Comparison of ENCODE assay signal across 1 cellular context in the genomic region with DNA sequence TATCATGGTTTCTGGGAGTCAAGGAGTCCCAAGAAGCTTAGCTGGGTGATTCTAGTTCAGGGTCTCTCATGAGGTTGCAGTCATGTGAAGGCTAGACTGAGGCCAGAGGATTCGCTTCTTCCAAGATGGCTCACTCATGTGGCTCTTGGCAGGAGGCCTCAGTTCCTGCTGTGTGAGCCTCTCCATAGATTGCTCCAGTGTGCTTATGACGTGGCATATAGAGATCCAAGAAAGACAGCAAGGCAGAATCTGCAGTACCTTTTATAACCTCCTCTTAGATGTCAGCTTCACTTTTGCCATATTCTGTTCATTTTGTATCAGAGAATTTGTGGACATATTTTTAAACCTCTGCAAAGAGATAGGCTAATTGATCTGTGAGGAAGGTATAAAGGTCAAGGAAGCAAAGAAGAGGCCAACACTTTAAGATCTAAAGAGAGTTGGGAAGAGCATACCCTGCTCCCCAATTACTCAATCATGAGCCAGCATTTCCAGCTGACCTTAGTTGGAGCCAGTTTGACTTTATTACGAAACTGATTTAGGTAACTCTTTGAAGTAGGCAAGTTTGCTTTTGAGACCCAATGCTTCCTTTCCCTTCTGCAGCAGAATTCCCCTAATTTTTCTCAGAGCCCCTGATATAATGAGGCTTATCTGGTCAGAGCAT.
TF ChIP-seq lines count a peak whose summit lies in the region.

No MANE protein-coding gene starts in this region.

TF ChIP-seq in HepG2, 621 proteins besides CTCF, POLR2A, EP300 and RAD21 (continued from another document and continues in another):
- TF ChIP-seq ZNF510 (CRISPR knock-in tag; IDR thresholded peaks at IDR 0.05; ENCODE audit: low read depth), result 0 out of 2 replicates have a peak, but pooled peaks have one; percentile 63
- TF ChIP-seq, protein P1, sequence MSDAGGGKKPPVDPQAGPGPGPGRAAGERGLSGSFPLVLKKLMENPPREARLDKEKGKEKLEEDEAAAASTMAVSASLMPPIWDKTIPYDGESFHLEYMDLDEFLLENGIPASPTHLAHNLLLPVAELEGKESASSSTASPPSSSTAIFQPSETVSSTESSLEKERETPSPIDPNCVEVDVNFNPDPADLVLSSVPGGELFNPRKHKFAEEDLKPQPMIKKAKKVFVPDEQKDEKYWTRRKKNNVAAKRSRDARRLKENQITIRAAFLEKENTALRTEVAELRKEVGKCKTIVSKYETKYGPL (CRISPR knock-in tag; IDR thresholded peaks at IDR 0.05), result peak; percentile 68; the same call in 1 of the 2 replicates
- TF ChIP-seq HMG20A (CRISPR knock-in tag; IDR thresholded peaks at IDR 0.05; ENCODE audit: borderline replicate concordance), result peak; percentile 84
- TF ChIP-seq, protein P2, sequence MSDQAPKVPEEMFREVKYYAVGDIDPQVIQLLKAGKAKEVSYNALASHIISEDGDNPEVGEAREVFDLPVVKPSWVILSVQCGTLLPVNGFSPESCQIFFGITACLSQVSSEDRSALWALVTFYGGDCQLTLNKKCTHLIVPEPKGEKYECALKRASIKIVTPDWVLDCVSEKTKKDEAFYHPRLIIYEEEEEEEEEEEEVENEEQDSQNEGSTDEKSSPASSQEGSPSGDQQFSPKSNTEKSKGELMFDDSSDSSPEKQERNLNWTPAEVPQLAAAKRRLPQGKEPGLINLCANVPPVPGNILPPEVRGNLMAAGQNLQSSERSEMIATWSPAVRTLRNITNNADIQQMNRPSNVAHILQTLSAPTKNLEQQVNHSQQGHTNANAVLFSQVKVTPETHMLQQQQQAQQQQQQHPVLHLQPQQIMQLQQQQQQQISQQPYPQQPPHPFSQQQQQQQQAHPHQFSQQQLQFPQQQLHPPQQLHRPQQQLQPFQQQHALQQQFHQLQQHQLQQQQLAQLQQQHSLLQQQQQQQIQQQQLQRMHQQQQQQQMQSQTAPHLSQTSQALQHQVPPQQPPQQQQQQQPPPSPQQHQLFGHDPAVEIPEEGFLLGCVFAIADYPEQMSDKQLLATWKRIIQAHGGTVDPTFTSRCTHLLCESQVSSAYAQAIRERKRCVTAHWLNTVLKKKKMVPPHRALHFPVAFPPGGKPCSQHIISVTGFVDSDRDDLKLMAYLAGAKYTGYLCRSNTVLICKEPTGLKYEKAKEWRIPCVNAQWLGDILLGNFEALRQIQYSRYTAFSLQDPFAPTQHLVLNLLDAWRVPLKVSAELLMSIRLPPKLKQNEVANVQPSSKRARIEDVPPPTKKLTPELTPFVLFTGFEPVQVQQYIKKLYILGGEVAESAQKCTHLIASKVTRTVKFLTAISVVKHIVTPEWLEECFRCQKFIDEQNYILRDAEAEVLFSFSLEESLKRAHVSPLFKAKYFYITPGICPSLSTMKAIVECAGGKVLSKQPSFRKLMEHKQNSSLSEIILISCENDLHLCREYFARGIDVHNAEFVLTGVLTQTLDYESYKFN (CRISPR knock-in tag; conservative IDR thresholded peaks at IDR 0.05), result peak; percentile 90
- TF ChIP-seq RFXANK (CRISPR knock-in tag; IDR thresholded peaks at IDR 0.05), result no peak
- peak; percentile 48; the same call in 1 of the 2 replicates for TF ChIP-seq CBFB (CRISPR knock-in tag; IDR thresholded peaks at IDR 0.05)
- TF ChIP-seq, protein P3, sequence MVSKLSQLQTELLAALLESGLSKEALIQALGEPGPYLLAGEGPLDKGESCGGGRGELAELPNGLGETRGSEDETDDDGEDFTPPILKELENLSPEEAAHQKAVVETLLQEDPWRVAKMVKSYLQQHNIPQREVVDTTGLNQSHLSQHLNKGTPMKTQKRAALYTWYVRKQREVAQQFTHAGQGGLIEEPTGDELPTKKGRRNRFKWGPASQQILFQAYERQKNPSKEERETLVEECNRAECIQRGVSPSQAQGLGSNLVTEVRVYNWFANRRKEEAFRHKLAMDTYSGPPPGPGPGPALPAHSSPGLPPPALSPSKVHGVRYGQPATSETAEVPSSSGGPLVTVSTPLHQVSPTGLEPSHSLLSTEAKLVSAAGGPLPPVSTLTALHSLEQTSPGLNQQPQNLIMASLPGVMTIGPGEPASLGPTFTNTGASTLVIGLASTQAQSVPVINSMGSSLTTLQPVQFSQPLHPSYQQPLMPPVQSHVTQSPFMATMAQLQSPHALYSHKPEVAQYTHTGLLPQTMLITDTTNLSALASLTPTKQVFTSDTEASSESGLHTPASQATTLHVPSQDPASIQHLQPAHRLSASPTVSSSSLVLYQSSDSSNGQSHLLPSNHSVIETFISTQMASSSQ (IDR thresholded peaks at IDR 0.05; ENCODE audit: low read depth), result peak; percentile 14; the same call in 1 of the 2 replicates
- TF ChIP-seq, protein P3 (CRISPR knock-in tag; IDR thresholded peaks at IDR 0.05; ENCODE audit: borderline replicate concordance), result 0 out of 2 replicates have a peak, but pooled peaks have one; percentile 27
- TF ChIP-seq SOX5 (CRISPR knock-in tag; IDR thresholded peaks at IDR 0.05; ENCODE audit: borderline replicate concordance), result peak; percentile 71
- peak; percentile 67; the same call in 1 of the 2 replicates for TF ChIP-seq HMG20B (CRISPR knock-in tag; conservative IDR thresholded peaks at IDR 0.05)
- 0 out of 2 replicates have a peak, but pooled peaks have one; percentile 22 for TF ChIP-seq ZNF24 (IDR thresholded peaks at IDR 0.05)
- TF ChIP-seq ZNF432 (CRISPR knock-in tag; IDR thresholded peaks at IDR 0.05; ENCODE audit: borderline replicate concordance), result no peak
- TF ChIP-seq, protein P4, sequence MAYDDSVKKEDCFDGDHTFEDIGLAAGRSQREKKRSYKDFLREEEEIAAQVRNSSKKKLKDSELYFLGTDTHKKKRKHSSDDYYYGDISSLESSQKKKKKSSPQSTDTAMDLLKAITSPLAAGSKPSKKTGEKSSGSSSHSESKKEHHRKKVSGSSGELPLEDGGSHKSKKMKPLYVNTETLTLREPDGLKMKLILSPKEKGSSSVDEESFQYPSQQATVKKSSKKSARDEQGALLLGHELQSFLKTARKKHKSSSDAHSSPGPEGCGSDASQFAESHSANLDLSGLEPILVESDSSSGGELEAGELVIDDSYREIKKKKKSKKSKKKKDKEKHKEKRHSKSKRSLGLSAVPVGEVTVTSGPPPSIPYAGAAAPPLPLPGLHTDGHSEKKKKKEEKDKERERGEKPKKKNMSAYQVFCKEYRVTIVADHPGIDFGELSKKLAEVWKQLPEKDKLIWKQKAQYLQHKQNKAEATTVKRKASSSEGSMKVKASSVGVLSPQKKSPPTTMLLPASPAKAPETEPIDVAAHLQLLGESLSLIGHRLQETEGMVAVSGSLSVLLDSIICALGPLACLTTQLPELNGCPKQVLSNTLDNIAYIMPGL (CRISPR knock-in tag; IDR thresholded peaks at IDR 0.05; ENCODE audit: borderline replicate concordance in 1 of 2, low read depth in 1 of 2), result peak in 1 of 2 experiments; percentile 24; a peak in 1 of 4 replicates
- TF ChIP-seq FOXO1 (CRISPR knock-in tag; IDR thresholded peaks at IDR 0.05), result peak; percentile 30; the same call in 1 of the 2 replicates
- TF ChIP-seq ZNF44 (CRISPR knock-in tag; IDR thresholded peaks at IDR 0.05), result no peak
- TF ChIP-seq ZNF672 (CRISPR knock-in tag; IDR thresholded peaks at IDR 0.05), result no peak
- TF ChIP-seq MIXL1 (CRISPR knock-in tag; IDR thresholded peaks at IDR 0.05), result peak; percentile 28; the same call in 1 of the 2 replicates
- TF ChIP-seq, protein P5, sequence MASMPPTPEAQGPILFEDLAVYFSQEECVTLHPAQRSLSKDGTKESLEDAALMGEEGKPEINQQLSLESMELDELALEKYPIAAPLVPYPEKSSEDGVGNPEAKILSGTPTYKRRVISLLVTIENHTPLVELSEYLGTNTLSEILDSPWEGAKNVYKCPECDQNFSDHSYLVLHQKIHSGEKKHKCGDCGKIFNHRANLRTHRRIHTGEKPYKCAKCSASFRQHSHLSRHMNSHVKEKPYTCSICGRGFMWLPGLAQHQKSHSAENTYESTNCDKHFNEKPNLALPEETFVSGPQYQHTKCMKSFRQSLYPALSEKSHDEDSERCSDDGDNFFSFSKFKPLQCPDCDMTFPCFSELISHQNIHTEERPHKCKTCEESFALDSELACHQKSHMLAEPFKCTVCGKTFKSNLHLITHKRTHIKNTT (CRISPR knock-in tag; IDR thresholded peaks at IDR 0.05), result no peak
- TF ChIP-seq, protein P6, sequence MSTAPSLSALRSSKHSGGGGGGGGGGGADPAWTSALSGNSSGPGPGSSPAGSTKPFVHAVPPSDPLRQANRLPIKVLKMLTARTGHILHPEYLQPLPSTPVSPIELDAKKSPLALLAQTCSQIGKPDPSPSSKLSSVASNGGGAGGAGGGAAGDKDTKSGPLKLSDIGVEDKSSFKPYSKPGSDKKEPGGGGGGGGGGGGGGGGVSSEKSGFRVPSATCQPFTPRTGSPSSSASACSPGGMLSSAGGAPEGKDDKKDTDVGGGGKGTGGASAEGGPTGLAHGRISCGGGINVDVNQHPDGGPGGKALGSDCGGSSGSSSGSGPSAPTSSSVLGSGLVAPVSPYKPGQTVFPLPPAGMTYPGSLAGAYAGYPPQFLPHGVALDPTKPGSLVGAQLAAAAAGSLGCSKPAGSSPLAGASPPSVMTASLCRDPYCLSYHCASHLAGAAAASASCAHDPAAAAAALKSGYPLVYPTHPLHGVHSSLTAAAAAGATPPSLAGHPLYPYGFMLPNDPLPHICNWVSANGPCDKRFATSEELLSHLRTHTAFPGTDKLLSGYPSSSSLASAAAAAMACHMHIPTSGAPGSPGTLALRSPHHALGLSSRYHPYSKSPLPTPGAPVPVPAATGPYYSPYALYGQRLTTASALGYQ (CRISPR knock-in tag; IDR thresholded peaks at IDR 0.05), result peak; percentile 35; the same call in 1 of the 2 replicates
- TF ChIP-seq ZFP82 (CRISPR knock-in tag; IDR thresholded peaks at IDR 0.05; ENCODE audit: borderline replicate concordance), result no peak
- peak; percentile 84 for TF ChIP-seq RARA (CRISPR knock-in tag; IDR thresholded peaks at IDR 0.05)
- peak; percentile 42; the same call in 1 of the 2 replicates for TF ChIP-seq KDM6A (CRISPR knock-in tag; IDR thresholded peaks at IDR 0.05; ENCODE audit: low read depth)
- 0 out of 2 replicates have a peak, but pooled peaks have one; percentile 66 for TF ChIP-seq ZNF761 (CRISPR knock-in tag; conservative IDR thresholded peaks at IDR 0.05)
- TF ChIP-seq FOSL2 (CRISPR knock-in tag; IDR thresholded peaks at IDR 0.05), result peak; percentile 77
- TF ChIP-seq, protein P7, sequence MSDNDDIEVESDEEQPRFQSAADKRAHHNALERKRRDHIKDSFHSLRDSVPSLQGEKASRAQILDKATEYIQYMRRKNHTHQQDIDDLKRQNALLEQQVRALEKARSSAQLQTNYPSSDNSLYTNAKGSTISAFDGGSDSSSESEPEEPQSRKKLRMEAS (IDR thresholded peaks at IDR 0.05), result peak; percentile 49; the same call in 1 of the 2 replicates
- TF ChIP-seq KLF9 (CRISPR knock-in tag; IDR thresholded peaks at IDR 0.05; ENCODE audit: low read depth), result 0 out of 2 replicates have a peak, but pooled peaks have one; percentile 16
- TF ChIP-seq, protein P8, sequence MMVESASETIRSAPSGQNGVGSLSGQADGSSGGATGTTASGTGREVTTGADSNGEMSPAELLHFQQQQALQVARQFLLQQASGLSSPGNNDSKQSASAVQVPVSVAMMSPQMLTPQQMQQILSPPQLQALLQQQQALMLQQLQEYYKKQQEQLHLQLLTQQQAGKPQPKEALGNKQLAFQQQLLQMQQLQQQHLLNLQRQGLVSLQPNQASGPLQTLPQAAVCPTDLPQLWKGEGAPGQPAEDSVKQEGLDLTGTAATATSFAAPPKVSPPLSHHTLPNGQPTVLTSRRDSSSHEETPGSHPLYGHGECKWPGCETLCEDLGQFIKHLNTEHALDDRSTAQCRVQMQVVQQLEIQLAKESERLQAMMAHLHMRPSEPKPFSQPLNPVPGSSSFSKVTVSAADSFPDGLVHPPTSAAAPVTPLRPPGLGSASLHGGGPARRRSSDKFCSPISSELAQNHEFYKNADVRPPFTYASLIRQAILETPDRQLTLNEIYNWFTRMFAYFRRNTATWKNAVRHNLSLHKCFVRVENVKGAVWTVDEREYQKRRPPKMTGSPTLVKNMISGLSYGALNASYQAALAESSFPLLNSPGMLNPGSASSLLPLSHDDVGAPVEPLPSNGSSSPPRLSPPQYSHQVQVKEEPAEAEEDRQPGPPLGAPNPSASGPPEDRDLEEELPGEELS (CRISPR knock-in tag; IDR thresholded peaks at IDR 0.05), result peak; percentile 70
- 0 out of 2 replicates have a peak, but pooled peaks have one; percentile 17 for TF ChIP-seq ZNF878 (CRISPR knock-in tag; IDR thresholded peaks at IDR 0.05)
- TF ChIP-seq LCORL (IDR thresholded peaks at IDR 0.05), result peak; percentile 12; the same call in 1 of the 2 replicates
- peak; percentile 96 for TF ChIP-seq LCORL (CRISPR knock-in tag; IDR thresholded peaks at IDR 0.05)
- peak; percentile 94 for TF ChIP-seq ZNF205 (CRISPR knock-in tag; IDR thresholded peaks at IDR 0.05)
- TF ChIP-seq SOX13 (IDR thresholded peaks at IDR 0.05), result peak; percentile 61; the same call in 1 of the 2 replicates
- TF ChIP-seq SOX13 (CRISPR knock-in tag; conservative IDR thresholded peaks at IDR 0.05 in 1 of 2, IDR thresholded peaks at IDR 0.05 in 1 of 2), result peak in 1 of 2 experiments; percentile 70; a peak in 2 of 4 replicates
- TF ChIP-seq SALL1 (CRISPR knock-in tag; IDR thresholded peaks at IDR 0.05), result peak; percentile 84; the same call in 1 of the 2 replicates
- TF ChIP-seq, protein P9, sequence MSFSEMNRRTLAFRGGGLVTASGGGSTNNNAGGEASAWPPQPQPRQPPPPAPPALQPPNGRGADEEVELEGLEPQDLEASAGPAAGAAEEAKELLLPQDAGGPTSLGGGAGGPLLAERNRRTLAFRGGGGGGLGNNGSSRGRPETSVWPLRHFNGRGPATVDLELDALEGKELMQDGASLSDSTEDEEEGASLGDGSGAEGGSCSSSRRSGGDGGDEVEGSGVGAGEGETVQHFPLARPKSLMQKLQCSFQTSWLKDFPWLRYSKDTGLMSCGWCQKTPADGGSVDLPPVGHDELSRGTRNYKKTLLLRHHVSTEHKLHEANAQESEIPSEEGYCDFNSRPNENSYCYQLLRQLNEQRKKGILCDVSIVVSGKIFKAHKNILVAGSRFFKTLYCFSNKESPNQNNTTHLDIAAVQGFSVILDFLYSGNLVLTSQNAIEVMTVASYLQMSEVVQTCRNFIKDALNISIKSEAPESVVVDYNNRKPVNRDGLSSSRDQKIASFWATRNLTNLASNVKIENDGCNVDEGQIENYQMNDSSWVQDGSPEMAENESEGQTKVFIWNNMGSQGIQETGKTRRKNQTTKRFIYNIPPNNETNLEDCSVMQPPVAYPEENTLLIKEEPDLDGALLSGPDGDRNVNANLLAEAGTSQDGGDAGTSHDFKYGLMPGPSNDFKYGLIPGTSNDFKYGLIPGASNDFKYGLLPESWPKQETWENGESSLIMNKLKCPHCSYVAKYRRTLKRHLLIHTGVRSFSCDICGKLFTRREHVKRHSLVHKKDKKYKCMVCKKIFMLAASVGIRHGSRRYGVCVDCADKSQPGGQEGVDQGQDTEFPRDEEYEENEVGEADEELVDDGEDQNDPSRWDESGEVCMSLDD (CRISPR knock-in tag; IDR thresholded peaks at IDR 0.05; ENCODE audit: borderline replicate concordance), result 0 out of 2 replicates have a peak, but pooled peaks have one; percentile 61
- no peak for TF ChIP-seq PHF20 (CRISPR knock-in tag; IDR thresholded peaks at IDR 0.05)
- peak; percentile 94 for TF ChIP-seq CEBPB (IDR thresholded peaks at IDR 0.05; ENCODE audit: borderline replicate concordance, low read depth, low read length)
- TF ChIP-seq NCOA2 (CRISPR knock-in tag; IDR thresholded peaks at IDR 0.05), result peak; percentile 89
